In genomic region chr10:6173203-6173602, GRCh38 we compare ENCODE assay signal across 9 cellular contexts. TPM values are rescaled to one million over a fixed set of nuclear protein-coding genes. Genes with fewer than 3 reads are reported as not detected.
A peak's percentile ranks its signal among the peaks of the same experiment; 100 is the strongest.
DNase-seq lines count a peak whose midpoint lies in the region; ATAC-seq and TF ChIP-seq lines count a peak whose summit lies in the region.
"Had no signal": no experiment of that assay in that cellular context is flagged by ENCODE, and none has a peak within 500 bp of the region (broad histone marks: within the 10 kb centered on the region; RNA-seq: fewer than 3 reads in every experiment).

No MANE protein-coding gene starts in this region.

- TF ChIP-seq POLR2A in esophagus squamous epithelium (IDR thresholded peaks at IDR 0.05): no peak

- peaks cover 74% of the 10 kb centered on the region for H4K20me1 ChIP-seq in osteoblast (ENCODE audit: insufficient read depth, low read length)

- 64 to 69% methylated on average over 4 of the region's 8 CpGs for WGBS in esophagus squamous epithelium, 2 donors

- H3K27me3 ChIP-seq in osteoblast (ENCODE audit: insufficient read depth, low read length) (no peaks in the 10 kb centered on the region), esophagus squamous epithelium (no peaks in the 10 kb centered on the region)

- DNase-seq in COLO668 (lab: John Stamatoyannopoulos, UW; ENCODE audit: unreplicated experiment) (peak; percentile 11), OCI-M1 (lab: John Stamatoyannopoulos, UW) (peak; percentile 41), osteoblast (ENCODE audit: insufficient read length, low spot score, missing footprints) (no peak), LoVo (ENCODE audit: low spot score) (no peak), esophagus squamous epithelium (lab: John Stamatoyannopoulos, UW) (no peak)
- peak; percentile 83 for DNase-seq in activated effector memory CD4-positive, alpha-beta T cell treated with anti-CD3 and anti-CD28 coated beads, Interleukin-2, amount 50 U/mL, for 16 hours
- DNase-seq: mesenchymal stem cell had no signal

- ATAC-seq in HG03095 (IDR thresholded peaks at IDR 0.05; ENCODE audit: unreplicated experiment): no peak
- no peak for ATAC-seq in HG02970 (IDR thresholded peaks at IDR 0.05; ENCODE audit: low FRiP score, unreplicated experiment)

- H3K36me3 ChIP-seq in osteoblast (ENCODE audit: insufficient read depth, low read length) (peaks cover 3% of the 10 kb centered on the region), esophagus squamous epithelium (no peaks in the 10 kb centered on the region)

- H3K4me2 ChIP-seq in osteoblast (ENCODE audit: insufficient read depth, low read length): no peak overlapping the region

- H3K27ac ChIP-seq in osteoblast (ENCODE audit: low read depth, low read length) (no peak overlapping the region), esophagus squamous epithelium (peak overlapping the region in 1 of 4 donors; percentile 7)

- H3K9me3 ChIP-seq in osteoblast (ENCODE audit: low read depth, low read length) (no peaks in the 10 kb centered on the region), esophagus squamous epithelium (no peaks in the 10 kb centered on the region)

- H3K79me2 ChIP-seq in osteoblast (ENCODE audit: insufficient read depth, low read length): peaks cover 42% of the 10 kb centered on the region

- no peak overlapping the region for H2AFZ ChIP-seq in osteoblast (ENCODE audit: low read length)

- TF ChIP-seq CTCF in osteoblast (IDR thresholded peaks at IDR 0.05; ENCODE audit: extremely low read depth, low read depth, low read length): peak; percentile 18
- TF ChIP-seq CTCF in esophagus squamous epithelium (IDR thresholded peaks at IDR 0.05): peak in 2 of 6 experiments; percentile 19 to 22

- intact Hi-C loops in esophagus squamous epithelium (cut with DNase I): no loop called here

- H3K4me3 ChIP-seq in osteoblast (ENCODE audit: insufficient read depth, low read length) (no peak overlapping the region), esophagus squamous epithelium (no peak overlapping the region)

- H3K4me1 ChIP-seq in osteoblast (ENCODE audit: insufficient read depth, low read length) (peaks cover 11% of the 10 kb centered on the region), esophagus squamous epithelium (peaks cover 18 to 79% (median 64%) of the 10 kb centered on the region in 3 donors)

RNA-seq across cellular contexts. Expression of gene PFKFB3, which starts 29.5 kb away (rescaled TPM):
- total RNA-seq in osteoblast (7.1 and 19.2 TPM in 2 replicates), esophagus squamous epithelium (10 to 100 TPM; 17.1 to 37.8 (median 26.2) TPM)

Comparison
In these comparisons a context has a peak if more than half of its experiments do, and no peak if none do; other contexts are left out.
1. DNase-seq: peak in COLO668 (single experiment), OCI-M1 (single experiment) and activated effector memory CD4-positive, alpha-beta T cell treated with anti-CD3 and anti-CD28 coated beads, Interleukin-2, amount 50 U/mL, for 16 hours (single experiment); none in osteoblast (single experiment), LoVo (single experiment) and esophagus squamous epithelium (single experiment).